Comparison of ENCODE assay signal across 23 cellular contexts in the genomic region with DNA sequence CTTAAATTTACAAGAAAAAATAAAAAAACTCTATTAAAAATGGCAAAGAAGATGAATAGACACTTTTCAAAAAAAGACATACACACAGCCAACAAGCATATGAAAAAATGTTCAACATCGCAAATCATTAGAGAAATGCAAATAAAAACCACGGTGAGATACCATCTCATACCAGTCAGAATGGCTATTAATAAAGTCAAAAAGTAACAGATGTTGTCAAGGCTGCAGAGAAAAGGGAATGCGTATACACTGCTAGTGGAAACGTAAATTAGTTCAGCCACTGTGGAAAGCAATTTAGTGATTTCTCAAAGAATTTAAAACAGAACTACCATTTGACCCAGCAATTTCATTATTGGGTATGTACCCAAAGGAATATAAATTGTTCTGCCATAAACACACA. TPM values are rescaled to one million over a fixed set of nuclear protein-coding genes. Genes with fewer than 3 reads are reported as not detected.
DNase-seq lines count a peak whose midpoint lies in the region; ATAC-seq, FAIRE-seq and TF ChIP-seq lines count a peak whose summit lies in the region.
"Had no signal": no experiment of that assay in that cellular context is flagged by ENCODE, and none has a peak within 500 bp of the region (broad histone marks: within the 10 kb centered on the region; RNA-seq: fewer than 3 reads in every experiment).

No MANE protein-coding gene starts in this region.

- intact Hi-C loops in K562 (cut with micrococcal nuclease) (no loop called here), psoas muscle (cut with DNase I) (no loop called here)

- no peaks in the 10 kb centered on the region for H3K27me3 ChIP-seq in K562 (ENCODE audit: control insufficient read depth in 2 of 2, insufficient read depth in 2 of 2, low read length in 2 of 2)
- H3K27me3 ChIP-seq in psoas muscle (ENCODE audit: insufficient read depth in 3 of 3, low read length in 2 of 3), result peaks cover 0 to 3% (median 0%) of the 10 kb centered on the region in 3 donors
- no peaks in the 10 kb centered on the region for H3K27me3 ChIP-seq in MM.1S (replicated peaks; ENCODE audit: insufficient read depth, low read length)

- H3F3A ChIP-seq in MM.1S (ENCODE audit: insufficient read depth, low read length), result no peaks in the 10 kb centered on the region

- H3K4me1 ChIP-seq in K562 (replicated peaks in 1 of 2; ENCODE audit: control insufficient read depth in 2 of 2, insufficient read depth in 2 of 2, low read length in 2 of 2) (no peaks in the 10 kb centered on the region; a peak in 1 of 5 replicates), psoas muscle (no peaks in the 10 kb centered on the region), MM.1S (ENCODE audit: low read length) (no peaks in the 10 kb centered on the region)
- H3K4me1 ChIP-seq: A549, HAP-1 had no signal

- no peak for FAIRE-seq in K562 (lab: Jason Lieb, UNC)
- FAIRE-seq: GM12878, GM19239 had no signal

- DNase-seq in DMS 273 (lab: John Stamatoyannopoulos, UW; ENCODE audit: unreplicated experiment) (peak; percentile 10), DMS 273 treated with DMSO at 0.1 percent for 48 hours (lab: John Stamatoyannopoulos, UW) (no peak), K562 (ENCODE audit: extremely low read depth in 1 of 4, low spot score in 3 of 4) (no peak), left kidney (ENCODE audit: low read depth, low spot score) (peak; percentile 30), psoas muscle (no peak), medulla oblongata (ENCODE audit: extremely low spot score) (no peak), MM.1S (no peak)
- DNase-seq: AML-193; CD4-positive, alpha-beta T cell; DMS53; DND-41; EL; GM23248 had no signal

- no peak overlapping the region for H3K4me2 ChIP-seq in K562 (ENCODE audit: insufficient read depth, low read length)
- no peak overlapping the region for H3K4me2 ChIP-seq in MM.1S (ENCODE audit: low read depth, low read length)
- H3K4me2 ChIP-seq: A549 had no signal

- no peak for TF ChIP-seq POLR2A in K562 (conservative IDR thresholded peaks at IDR 0.05)

- H3K9me3 ChIP-seq in K562 (replicated peaks; ENCODE audit: control insufficient read depth, insufficient read depth, low read depth, low read length) (no peaks in the 10 kb centered on the region), psoas muscle (no peaks in the 10 kb centered on the region), MM.1S (replicated peaks; ENCODE audit: insufficient read depth, low read length) (no peaks in the 10 kb centered on the region)
- H3K9me3 ChIP-seq: A549, HAP-1 had no signal

- no peak overlapping the region for H3K9ac ChIP-seq in K562 (ENCODE audit: insufficient read depth in 1 of 2, low read depth in 2 of 2, low read length in 2 of 2)
- no peak overlapping the region for H3K9ac ChIP-seq in MM.1S (ENCODE audit: low read length)
- H3K9ac ChIP-seq: GM23248 had no signal

- WGBS in K562 (ENCODE audit: insufficient coverage, low coverage, missing lambda C conversion rate), result 27% methylated on average over 4 of the region's 4 CpGs
- 60 to 61% (median 61%) methylated on average over 4 of the region's 4 CpGs for WGBS in psoas muscle, 3 donors

- H3K36me3 ChIP-seq in K562 (ENCODE audit: control insufficient read depth, insufficient read depth, low read length), result no peaks in the 10 kb centered on the region
- no peaks in the 10 kb centered on the region for H3K36me3 ChIP-seq in psoas muscle (ENCODE audit: insufficient read depth in 1 of 2, low read depth in 1 of 2)
- no peaks in the 10 kb centered on the region for H3K36me3 ChIP-seq in MM.1S (replicated peaks; ENCODE audit: insufficient read depth, low read length)
- H3K36me3 ChIP-seq: HAP-1 had no signal

- H3K79me2 ChIP-seq in K562 (ENCODE audit: control insufficient read depth, insufficient read depth, low read length) (no peaks in the 10 kb centered on the region), MM.1S (ENCODE audit: low read length) (no peaks in the 10 kb centered on the region)

- H3K27ac ChIP-seq in K562 (ENCODE audit: extremely low read depth, low read depth, low read length), result no peak overlapping the region
- no peak overlapping the region for H3K27ac ChIP-seq in psoas muscle
- H3K27ac ChIP-seq in MM.1S (ENCODE audit: low read length), result no peak overlapping the region
- H3K27ac ChIP-seq: 22Rv1, A549, C4-2B, GM23248 had no signal

- CTCF ChIA-PET in K562 (lab: Yijun Ruan, JAX; ENCODE audit: low intra/inter-chr PET ratio), result no interaction called here

- H4K20me1 ChIP-seq in K562 (replicated peaks; ENCODE audit: control insufficient read depth, insufficient read depth, low read length) (no peaks in the 10 kb centered on the region), MM.1S (ENCODE audit: insufficient read depth, low read length) (no peaks in the 10 kb centered on the region)

- H3K9me1 ChIP-seq in K562 (ENCODE audit: control insufficient read depth, insufficient read depth, low read length), result no peaks in the 10 kb centered on the region

- no peak for TF ChIP-seq RAD21 in K562 (CRISPR knock-in tag; conservative IDR thresholded peaks at IDR 0.05 in 1 of 2, IDR thresholded peaks at IDR 0.05 in 1 of 2)

- no peak for TF ChIP-seq EP300 in K562 (IDR thresholded peaks at IDR 0.05; ENCODE audit: low read length)

- BruUV-seq in K562 (replicated peaks; lab: Mats Ljungman, UMichigan), result no TSS peak

- in situ Hi-C loops in K562 (cut with MboI), result no loop called here

- H3K4me3 ChIP-seq in K562, result no peak overlapping the region
- H3K4me3 ChIP-seq in psoas muscle, result no peak overlapping the region
- H3K4me3 ChIP-seq in MM.1S (ENCODE audit: low read length), result no peak overlapping the region
- H3K4me3 ChIP-seq: A549, GM12878, GM23248, HAP-1 had no signal

- no peaks in the 10 kb centered on the region for H3K9me2 ChIP-seq in MM.1S (replicated peaks; ENCODE audit: insufficient read depth, low read length)

- ATAC-seq in K562 (no peak), psoas muscle (no peak)
- ATAC-seq: A549, GM12878 had no signal

- POLR2A ChIA-PET in K562 (lab: Yijun Ruan, JAX), result no interaction called here

- peak overlapping the region; percentile 57; the same call in 1 of the 2 replicates for H2AFZ ChIP-seq in K562 (ENCODE audit: low read depth, low read length)
- H2AFZ ChIP-seq in MM.1S (ENCODE audit: low read length), result no peak overlapping the region
- H2AFZ ChIP-seq: GM23248 had no signal

- TF ChIP-seq CTCF in K562 (IDR thresholded peaks at IDR 0.05 in 2 of 3, conservative IDR thresholded peaks at IDR 0.05 in 1 of 3; ENCODE audit: insufficient read depth in 2 of 3, low read depth in 1 of 3, low read length in 3 of 3) (no peak), psoas muscle (IDR thresholded peaks at IDR 0.05) (no peak), MM.1S (IDR thresholded peaks at IDR 0.05; ENCODE audit: low read length) (no peak)

TF ChIP-seq in K562, 482 proteins besides CTCF, POLR2A, EP300 and RAD21 (continues in another document):
- no peak for TF ChIP-seq SETDB1 (IDR thresholded peaks at IDR 0.05; ENCODE audit: low read length)
- TF ChIP-seq, protein P1, sequence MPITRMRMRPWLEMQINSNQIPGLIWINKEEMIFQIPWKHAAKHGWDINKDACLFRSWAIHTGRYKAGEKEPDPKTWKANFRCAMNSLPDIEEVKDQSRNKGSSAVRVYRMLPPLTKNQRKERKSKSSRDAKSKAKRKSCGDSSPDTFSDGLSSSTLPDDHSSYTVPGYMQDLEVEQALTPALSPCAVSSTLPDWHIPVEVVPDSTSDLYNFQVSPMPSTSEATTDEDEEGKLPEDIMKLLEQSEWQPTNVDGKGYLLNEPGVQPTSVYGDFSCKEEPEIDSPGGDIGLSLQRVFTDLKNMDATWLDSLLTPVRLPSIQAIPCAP (CRISPR knock-in tag; IDR thresholded peaks at IDR 0.05; ENCODE audit: borderline replicate concordance), result no peak
- 0 out of 2 replicates have a peak, but pooled peaks have one; percentile 3 for TF ChIP-seq ZNF316 (IDR thresholded peaks at IDR 0.05)

RNA-seq across cellular contexts. Expression of a gene that starts 31.4 kb away (rescaled TPM):
- total RNA-seq in K562 (2011; cell fraction: chromatin; rRNA removed; ENCODE audit: low replicate concordance), result 0.30 TPM in 1 of 2 replicates, not detected in the other
- not detected in 2 replicates for total RNA-seq in K562 (2011; cell fraction: nucleolus; rRNA removed)
- total RNA-seq in K562 (2011; cell fraction: nucleoplasm; rRNA removed), result 0.81 TPM in 1 of 2 replicates, not detected in the other
- not detected in 2 replicates for total RNA-seq in K562 (2014; rRNA removed)
- 0.33 and 0.48 TPM in 2 replicates for total RNA-seq in K562 (2014; rRNA removed; fragmentation: Illumina TruSeq; extraction: Trizol)
- 0.14 and 0.38 TPM in 2 replicates for total RNA-seq in K562 (2015; rRNA removed; fragmentation: Illumina TruSeq; extraction: Trizol)
- 0.36 and 0.38 TPM in 2 replicates for total RNA-seq in K562 (2021)
- polyA plus RNA-seq in K562 (2011; rRNA removed), result not detected in 2 replicates
- polyA plus RNA-seq in K562 (2011; cell fraction: cytosol; rRNA removed), result not detected in 2 replicates
- not detected in 2 replicates for polyA plus RNA-seq in K562 (2011; cell fraction: nucleus; rRNA removed)
- polyA plus RNA-seq in K562 (2012), result 0.08 and 0.10 TPM in 2 replicates
- 0.12 TPM in 1 of 2 replicates, not detected in the other for polyA plus RNA-seq in K562 (2014; fragmentation: Illumina TruSeq; extraction: Trizol)
- polyA plus RNA-seq in K562 (2014; fragmentation: Nextera tagmentation; extraction: Ambion mirVana), result under 1 TPM; 0.24 to 0.65 TPM
- 0.12 TPM in 1 of 2 replicates, not detected in the other for polyA plus RNA-seq in K562 (2014; rRNA removed)
- 0.28 TPM in 1 of 2 replicates, not detected in the other for polyA minus RNA-seq in K562 (2011; rRNA and poly(A)+ RNA removed)
- polyA minus RNA-seq in K562 (2011; cell fraction: cytosol; rRNA and poly(A)+ RNA removed), result not detected in 2 replicates
- 1.00 TPM in 1 of 2 replicates, not detected in the other for polyA minus RNA-seq in K562 (2011; cell fraction: nucleus; rRNA and poly(A)+ RNA removed)
- under 1 TPM in 1 of 4 donors, not detected in 3; 0.38 TPM for total RNA-seq in psoas muscle
- under 1 TPM in 1 of 3 donors, not detected in 2; 0.04 TPM for polyA plus RNA-seq in psoas muscle
- total RNA-seq: CD4-positive, alpha-beta T cell; G401; GM12878; GM23248; H4 had no signal
- polyA plus RNA-seq: A549, BJ, GM12878, GM23248 had no signal

RNA-seq across cellular contexts. Expression of a gene that starts 57.9 kb away (rescaled TPM):
- not detected in 2 replicates for total RNA-seq in K562 (2011; cell fraction: chromatin; rRNA removed; ENCODE audit: low replicate concordance)
- total RNA-seq in K562 (2011; cell fraction: nucleolus; rRNA removed), result not detected in 2 replicates
- total RNA-seq in K562 (2011; cell fraction: nucleoplasm; rRNA removed), result not detected in 2 replicates
- total RNA-seq in K562 (2014; rRNA removed), result not detected in 2 replicates
- total RNA-seq in K562 (2014; rRNA removed; fragmentation: Illumina TruSeq; extraction: Trizol), result not detected in 2 replicates
- not detected in 2 replicates for total RNA-seq in K562 (2015; rRNA removed; fragmentation: Illumina TruSeq; extraction: Trizol)
- total RNA-seq in K562 (2021), result not detected in 2 replicates
- not detected in 2 replicates for polyA plus RNA-seq in K562 (2011; rRNA removed)
- not detected in 2 replicates for polyA plus RNA-seq in K562 (2011; cell fraction: cytosol; rRNA removed)
- not detected in 2 replicates for polyA plus RNA-seq in K562 (2011; cell fraction: nucleus; rRNA removed)
- polyA plus RNA-seq in K562 (2012), result 0.07 TPM in 1 of 2 replicates, not detected in the other
- polyA plus RNA-seq in K562 (2014; fragmentation: Illumina TruSeq; extraction: Trizol), result not detected in 2 replicates
- polyA plus RNA-seq in K562 (2014; fragmentation: Nextera tagmentation; extraction: Ambion mirVana), result not detected
- polyA plus RNA-seq in K562 (2014; rRNA removed), result not detected in 2 replicates
- not detected in 2 replicates for polyA minus RNA-seq in K562 (2011; rRNA and poly(A)+ RNA removed)
- not detected in 2 replicates for polyA minus RNA-seq in K562 (2011; cell fraction: cytosol; rRNA and poly(A)+ RNA removed)
- not detected in 2 replicates for polyA minus RNA-seq in K562 (2011; cell fraction: nucleus; rRNA and poly(A)+ RNA removed)
- not detected for total RNA-seq in psoas muscle
- polyA plus RNA-seq in psoas muscle, result under 1 TPM in 1 of 3 donors, not detected in 2; 0.04 TPM
- total RNA-seq: CD4-positive, alpha-beta T cell; G401; GM12878; GM23248; H4; HT1080 had no signal
- polyA plus RNA-seq: A549, BJ, GM12878, GM23248 had no signal

Comparison
In these comparisons a context has a peak if more than half of its experiments do, and no peak if none do; other contexts are left out.
1. DNase-seq: peak in DMS 273 (single experiment) and left kidney (single experiment); none in DMS 273 treated with DMSO at 0.1 percent for 48 hours (single experiment), K562 (0 of 4), psoas muscle (0 of 2), medulla oblongata (single experiment) and MM.1S (single experiment).